In the genomic region with DNA sequence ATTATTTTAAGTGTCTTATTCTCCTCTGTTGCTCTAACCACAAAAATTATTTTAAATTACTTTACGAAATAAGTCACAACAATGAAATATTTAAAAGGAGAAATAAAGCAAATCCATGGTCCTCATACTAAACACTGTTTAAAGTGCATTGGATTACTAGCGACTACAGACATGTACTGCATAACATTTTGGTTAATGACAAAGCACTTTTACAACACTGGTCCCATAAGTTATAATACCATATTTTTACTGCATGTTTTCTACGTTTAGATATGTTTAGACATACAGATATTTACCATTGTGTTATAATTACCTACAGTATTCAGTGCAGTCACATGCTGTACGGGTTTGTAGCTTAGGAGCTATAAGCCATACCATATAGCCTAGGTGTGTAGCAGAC, we compare ENCODE assay signal across 12 cellular contexts. TPM values are rescaled to one million over a fixed set of nuclear protein-coding genes. Genes with fewer than 3 reads are reported as not detected.
"Had no signal": no experiment of that assay in that cellular context is flagged by ENCODE, and none has a peak within 500 bp of the region (broad histone marks: within the 10 kb centered on the region; RNA-seq: fewer than 3 reads in every experiment).

No MANE protein-coding gene starts in this region.

- H2AFZ ChIP-seq: GM23248, GM23338 had no signal

- DNase-seq: GM23248, GOT3, H7, H9, HCEC 1CT, HFFc6 had no signal

- ATAC-seq: GM23338, HCT116 had no signal

- H3K27ac ChIP-seq: GM23248 had no signal

- H3K4me2 ChIP-seq: GM23338 had no signal

- FAIRE-seq: H1, H54 had no signal

- H3K36me3 ChIP-seq: HAP-1 had no signal

- H3K9me3 ChIP-seq: HAP-1 had no signal

- H3K9ac ChIP-seq: GM23248 had no signal

- H3K4me3 ChIP-seq: GM23248, GM23338, HAP-1 had no signal

RNA-seq across cellular contexts. Expression of a gene that starts 59.2 kb away (rescaled TPM):
- total RNA-seq: GM23248, GM23338, H1, H4, H7, H9 had no signal
- polyA plus RNA-seq: GM23248, GM23338, H1 had no signal
